ENCODE assay signal across 20 cellular contexts in the genomic region with DNA sequence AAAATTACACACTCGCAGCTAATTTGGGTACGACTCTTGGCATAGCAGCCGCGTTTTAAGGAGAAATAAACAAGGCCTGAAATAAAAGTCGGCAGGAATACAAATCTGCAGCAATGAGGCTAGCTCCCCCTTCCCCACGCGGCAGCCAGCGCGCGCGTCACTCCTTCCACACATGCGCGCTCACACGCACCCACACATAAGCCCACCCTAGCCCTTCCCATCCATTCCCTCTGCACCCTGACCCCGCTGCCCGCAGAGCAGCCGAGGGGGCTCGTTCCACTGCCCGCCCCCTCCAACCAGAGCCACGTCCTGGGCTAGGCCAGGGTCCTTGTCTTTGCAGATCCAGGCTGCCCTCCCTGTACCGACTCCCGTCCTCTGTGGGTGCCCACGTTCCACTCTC.
"Had no signal": no experiment of that assay in that cellular context is flagged by ENCODE, and none has a peak within 500 bp of the region (broad histone marks: within the 10 kb centered on the region; RNA-seq: fewer than 3 reads in every experiment).

No MANE protein-coding gene starts in this region.

- H3K4me3 ChIP-seq: heart right ventricle, lower lobe of right lung, spleen, testis, vagina had no signal

- H3K27ac ChIP-seq: heart right ventricle, lower lobe of right lung, spleen, testis, vagina had no signal

- H3K9me3 ChIP-seq: lower lobe of right lung, spleen, testis, vagina had no signal

- H3K27me3 ChIP-seq: testis, vagina had no signal

- H3K36me3 ChIP-seq: heart right ventricle, lower lobe of right lung, spleen, vagina had no signal

- DNase-seq: activated B cell treated with CpG ODN at 0.5 μM for 24 hours; activated CD4-positive, alpha-beta T cell treated with anti-CD3 and anti-CD28 coated beads for 36 hours; activated CD4-positive, alpha-beta T cell treated with anti-CD3 and anti-CD28 coated beads, Interleukin-2, amount 50 U/mL, for 48 hours; activated CD8-positive, alpha-beta memory T cell treated with anti-CD3 and anti-CD28 coated beads, Interleukin-2, amount 50 U/mL, for 48 hours; activated naive CD4-positive, alpha-beta T cell treated with anti-CD3 and anti-CD28 coated beads for 36 hours; activated naive CD8-positive, alpha-beta T cell treated with anti-CD3 and anti-CD28 coated beads, Interleukin-2, amount 10 ng/mL, durations not matched to agents 7 days and 5 days; activated T-cell treated with anti-CD3 and anti-CD28 coated beads, Interleukin-2, amount 50 U/mL, for 4 hours; amniotic stem cell; effector CD4-positive, alpha-beta T cell; erythroblast; foreskin fibroblast; heart right ventricle; lower lobe of right lung; naive B cell; spleen; stimulated activated CD4-positive, alpha-beta T cell treated with anti-CD3 and anti-CD28 coated beads, Interleukin-4, amount 100 ng/mL, for 24 hours; T-cell; testis; trophoblast cell had no signal
